In genomic region chr15:63497642-63498100, GRCh38 we compare ENCODE assay signal across 8 cellular contexts. TPM values are rescaled to one million over a fixed set of nuclear protein-coding genes. Genes with fewer than 3 reads are reported as not detected.
A peak's percentile ranks its signal among the peaks of the same experiment; 100 is the strongest.
DNase-seq lines count a peak whose midpoint lies in the region; ATAC-seq and TF ChIP-seq lines count a peak whose summit lies in the region.

No MANE protein-coding gene starts in this region.

- H3K27ac Mint-ChIP-seq in MCF 10A (ENCODE audit: low read depth, unreplicated experiment): no peak overlapping the region

- peaks cover 27% of the 10 kb centered on the region for H3K4me1 Mint-ChIP-seq in MCF 10A (ENCODE audit: insufficient read depth, unreplicated experiment)

- no peaks in the 10 kb centered on the region for H3K27me3 Mint-ChIP-seq in MCF 10A (ENCODE audit: insufficient read depth, unreplicated experiment)

- intact Hi-C loops in MCF 10A (cut with micrococcal nuclease): no loop called here

- CTCF ChIA-PET in MCF 10A (lab: Yijun Ruan, JAX): interaction anchor here (1.5 to 2.2 kb wide), 3 partner anchors 14 to 31 kb away, joined by 3 to 9 read pairs (median 5); no protein-coding TSS in a partner anchor

- no peak overlapping the region for H3K4me3 Mint-ChIP-seq in MCF 10A (ENCODE audit: unreplicated experiment)

- POLR2A ChIA-PET in MCF 10A (lab: Yijun Ruan, JAX): interaction anchor here (0.6 to 4.6 kb wide), 4 partner anchors 15 to 102 kb away, joined by 3 to 30 read pairs (median 4); no protein-coding TSS in a partner anchor

- no TSS peak for BruUV-seq in MCF 10A (replicated peaks; lab: Mats Ljungman, UMichigan)

- DNase-seq in T-helper 1 cell (peak; percentile 52 to 90 (median 72)), amniotic epithelial cell (ENCODE audit: low read depth) (peak; percentile 95), MCF 10A (ENCODE audit: unreplicated experiment) (no peak)
- peak; percentile 40 to 62 for DNase-seq in stimulated activated CD4-positive, alpha-beta T cell treated with anti-CD3 and anti-CD28 coated beads, Interleukin-2, amount 100 ng/mL, for 24 hours

- H3K36me3 Mint-ChIP-seq in MCF 10A (ENCODE audit: insufficient read depth, unreplicated experiment): peaks cover 5% of the 10 kb centered on the region

- no peak for TF ChIP-seq CTCF in MCF 10A (IDR thresholded peaks at IDR 0.05; ENCODE audit: unreplicated experiment)

- no peaks in the 10 kb centered on the region for H3K9me3 Mint-ChIP-seq in MCF 10A (ENCODE audit: unreplicated experiment)

- ATAC-seq in GM19324 (IDR thresholded peaks at IDR 0.05; ENCODE audit: low FRiP score, unreplicated experiment) (peak; percentile 32), HG03159 (IDR thresholded peaks at IDR 0.05; ENCODE audit: unreplicated experiment) (no peak), HG03139 (IDR thresholded peaks at IDR 0.05; ENCODE audit: unreplicated experiment) (no peak), HG03354 (IDR thresholded peaks at IDR 0.05; ENCODE audit: poor library complexity, severe bottlenecking, unreplicated experiment) (no peak)

RNA-seq across cellular contexts. Expression of gene USP3, which starts 6.7 kb away (rescaled TPM):
- 59.0 and 70.2 TPM in 2 replicates for total RNA-seq in MCF 10A (2022)
